In the genomic region with DNA sequence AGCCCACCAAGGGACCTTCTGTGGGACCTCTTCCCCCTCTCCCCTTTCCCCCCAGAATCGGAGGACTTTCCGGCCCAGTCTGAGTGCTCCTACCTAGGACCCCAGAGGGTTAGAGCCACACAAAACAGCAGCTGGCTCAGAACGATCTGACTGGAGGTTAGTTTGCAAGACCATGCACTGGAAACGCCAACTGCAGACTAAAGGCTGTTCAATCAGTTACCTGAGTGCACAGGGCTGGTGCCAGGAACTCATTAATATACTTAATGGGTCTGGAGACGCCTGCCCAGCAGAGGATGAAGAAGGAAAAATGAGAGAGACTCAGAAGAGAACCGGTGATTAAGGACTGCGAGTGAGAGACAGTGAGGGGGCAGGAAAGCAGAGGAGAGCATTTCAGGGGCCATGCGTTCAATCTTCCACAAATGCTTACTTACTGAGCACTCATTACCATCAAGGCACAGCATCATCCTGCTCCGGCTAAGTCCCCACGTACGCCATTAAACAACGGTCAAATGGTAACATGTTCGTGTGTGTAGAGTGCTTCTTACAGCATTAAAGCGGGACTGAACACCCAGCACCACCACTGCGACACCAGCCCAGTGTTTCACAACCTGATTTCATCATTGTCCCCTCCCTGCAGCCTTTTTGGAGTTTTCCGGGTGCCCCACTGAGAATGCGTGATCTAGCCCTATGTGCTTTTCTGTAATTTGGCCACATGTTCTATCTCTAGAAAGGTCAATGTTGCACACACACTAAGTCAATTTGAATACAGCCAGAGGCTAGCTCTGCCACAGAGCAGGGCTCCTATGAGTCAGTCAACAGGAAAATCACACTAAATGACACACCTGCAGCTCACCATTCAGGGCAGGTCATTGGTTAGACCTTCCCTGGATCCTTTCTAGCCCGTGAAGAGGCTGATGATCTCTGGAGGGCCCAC, we compare ENCODE assay signal across 2 cellular contexts.
TF ChIP-seq lines count a peak whose summit lies in the region.

No MANE protein-coding gene starts in this region.

TF ChIP-seq in HCT116, 20 proteins besides CTCF, POLR2A, EP300 and RAD21:
- TF ChIP-seq CEBPB (IDR thresholded peaks at IDR 0.05; ENCODE audit: low read depth) (no peak), POLR2AphosphoS5 (IDR thresholded peaks at IDR 0.05; ENCODE audit: low read depth, low read length) (peak; percentile 18)

TF ChIP-seq in H1, 55 proteins besides CTCF, POLR2A, EP300 and RAD21:
- TF ChIP-seq RNF2 (IDR thresholded peaks at IDR 0.05; ENCODE audit: borderline replicate concordance, low read depth, low read length, missing control alignments, poor library complexity, severe bottlenecking), result no peak
- TF ChIP-seq CTBP2 (IDR thresholded peaks at IDR 0.05; ENCODE audit: borderline replicate concordance, insufficient read depth, insufficient read length, low read length), result no peak
- peak; percentile 84 for TF ChIP-seq POLR2AphosphoS5 (IDR thresholded peaks at IDR 0.05; ENCODE audit: low read depth, low read length)
- no peak for TF ChIP-seq NANOG (IDR thresholded peaks at IDR 0.05; ENCODE audit: insufficient read depth, low read depth, low read length, poor library complexity, severe bottlenecking)
- TF ChIP-seq HDAC6 (IDR thresholded peaks at IDR 0.05; ENCODE audit: low read depth, low read length), result no peak
- TF ChIP-seq EGR1 (IDR thresholded peaks at IDR 0.05; ENCODE audit: borderline replicate concordance, low read depth, low read length), result no peak
